Comparison of ENCODE assay signal across 27 cellular contexts in the genomic region with DNA sequence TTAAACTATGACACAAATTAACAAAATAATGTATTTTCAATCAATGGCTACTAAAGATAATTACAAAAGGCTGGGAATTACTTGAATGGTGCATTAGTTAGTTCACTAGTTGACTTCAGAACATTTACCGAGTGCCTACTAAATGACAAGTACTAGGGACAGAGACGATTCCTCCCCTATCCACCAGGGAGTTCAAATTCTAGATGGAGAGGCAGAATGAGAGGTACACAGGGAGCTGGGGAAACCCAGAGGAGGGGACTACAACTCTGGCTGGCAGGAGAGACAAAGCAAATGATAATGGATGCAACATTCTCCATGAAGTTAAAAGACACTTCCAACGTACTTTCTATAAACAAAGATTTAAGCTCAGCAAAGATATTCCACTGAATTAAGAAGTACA. TPM values are rescaled to one million over a fixed set of nuclear protein-coding genes. Genes with fewer than 3 reads are reported as not detected.
"Had no signal": no experiment of that assay in that cellular context is flagged by ENCODE, and none has a peak within 500 bp of the region (broad histone marks: within the 10 kb centered on the region; RNA-seq: fewer than 3 reads in every experiment).

No MANE protein-coding gene starts in this region.

- H3K27me3 Mint-ChIP-seq: naive thymus-derived CD4-positive, alpha-beta T cell; progenitor cell of endocrine pancreas; stimulated activated memory B cell treated with anti-CD40 and anti-IgM and Interleukin-4, amounts not matched to agents 10 μg/mL and 1 μg/mL and 100 μg/mL, for 72 hours had no signal

- ATAC-seq: mucosa of descending colon; naive thymus-derived CD4-positive, alpha-beta T cell; natural killer cell treated with Interleukin-12 subunit alpha and Interleukin-12 subunit beta and Interleukin-15 and Interleukin-18, amount 100 ng/mL, for 72 hours; stimulated activated memory B cell treated with anti-CD40 and anti-IgM and Interleukin-4, amounts not matched to agents 10 μg/mL and 1 μg/mL and 100 μg/mL, for 72 hours had no signal

- H3K27ac ChIP-seq: left ventricle myocardium inferior, ovary, right atrium auricular region, right lobe of liver, stomach, testis, thyroid gland, transverse colon, upper lobe of left lung, vagina had no signal

- DNase-seq: hippocampal formation; islet precursor cell; left ventricle myocardium inferior; midbrain; mucosa of descending colon; naive thymus-derived CD4-positive, alpha-beta T cell; ovary; right lobe of liver; stimulated activated CD4-positive, alpha-beta T cell treated with anti-CD3 and anti-CD28 coated beads, Interleukin-1b, Interleukin-23, amount 100 ng/mL, for 48 hours; stimulated activated CD4-positive, alpha-beta T cell treated with anti-CD3 and anti-CD28 coated beads, Interleukin-2, amount 100 ng/mL, for 48 hours; stimulated activated CD4-positive, alpha-beta T cell treated with anti-CD3 and anti-CD28 coated beads, Interleukin-4, amount 100 ng/mL, for 4 hours; stimulated activated CD8-positive, alpha-beta memory T cell treated with anti-CD3 and anti-CD28 coated beads, Interleukin-4, amount 100 ng/mL, for 48 hours; stimulated activated naive CD4-positive, alpha-beta T cell treated with Interleukin-2 at 50 U/mL for 16 hours; stomach; testis; thyroid gland; transverse colon; upper lobe of left lung had no signal

- H3K9me3 ChIP-seq: ovary, testis, thyroid gland, transverse colon, vagina had no signal

- H3K27me3 ChIP-seq: ovary, right atrium auricular region, right lobe of liver, stomach, testis, thyroid gland, transverse colon, upper lobe of left lung, vagina had no signal

- H3K4me1 ChIP-seq: left ventricle myocardium inferior, right atrium auricular region, right lobe of liver, stomach, testis, thyroid gland, transverse colon, upper lobe of left lung, vagina had no signal

- H3K36me3 ChIP-seq: ovary, right atrium auricular region, right lobe of liver, thyroid gland, transverse colon, upper lobe of left lung, vagina had no signal

- H3K4me1 Mint-ChIP-seq: naive thymus-derived CD4-positive, alpha-beta T cell; stimulated activated memory B cell treated with anti-CD40 and anti-IgM and Interleukin-4, amounts not matched to agents 10 μg/mL and 1 μg/mL and 100 μg/mL, for 72 hours had no signal

- H3K27ac Mint-ChIP-seq: natural killer cell treated with Interleukin-12 subunit alpha and Interleukin-12 subunit beta and Interleukin-15 and Interleukin-18, amount 100 ng/mL, for 72 hours; progenitor cell of endocrine pancreas; stimulated activated memory B cell treated with anti-CD40 and anti-IgM and Interleukin-4, amounts not matched to agents 10 μg/mL and 1 μg/mL and 100 μg/mL, for 72 hours had no signal

- H3K4me3 ChIP-seq: left ventricle myocardium inferior, lung, mucosa of descending colon, ovary, right atrium auricular region, right lobe of liver, smooth muscle cell, stomach, testis, thyroid gland, transverse colon, upper lobe of left lung, vagina had no signal

- H3K4me3 Mint-ChIP-seq: naive thymus-derived CD4-positive, alpha-beta T cell; natural killer cell treated with Interleukin-12 subunit alpha and Interleukin-12 subunit beta and Interleukin-15 and Interleukin-18, amount 100 ng/mL, for 72 hours; stimulated activated memory B cell treated with anti-CD40 and anti-IgM and Interleukin-4, amounts not matched to agents 10 μg/mL and 1 μg/mL and 100 μg/mL, for 72 hours had no signal

- H3K4me2 ChIP-seq: smooth muscle cell had no signal

RNA-seq across cellular contexts. Expression of a gene that starts 43.1 kb away (rescaled TPM):
- total RNA-seq: kidney epithelial cell, mesenteric fat pad, progenitor cell of endocrine pancreas, transverse colon had no signal
- polyA plus RNA-seq: naive thymus-derived CD4-positive, alpha-beta T cell; smooth muscle cell had no signal
